ENCODE assay signal across 8 cellular contexts in the genomic region with DNA sequence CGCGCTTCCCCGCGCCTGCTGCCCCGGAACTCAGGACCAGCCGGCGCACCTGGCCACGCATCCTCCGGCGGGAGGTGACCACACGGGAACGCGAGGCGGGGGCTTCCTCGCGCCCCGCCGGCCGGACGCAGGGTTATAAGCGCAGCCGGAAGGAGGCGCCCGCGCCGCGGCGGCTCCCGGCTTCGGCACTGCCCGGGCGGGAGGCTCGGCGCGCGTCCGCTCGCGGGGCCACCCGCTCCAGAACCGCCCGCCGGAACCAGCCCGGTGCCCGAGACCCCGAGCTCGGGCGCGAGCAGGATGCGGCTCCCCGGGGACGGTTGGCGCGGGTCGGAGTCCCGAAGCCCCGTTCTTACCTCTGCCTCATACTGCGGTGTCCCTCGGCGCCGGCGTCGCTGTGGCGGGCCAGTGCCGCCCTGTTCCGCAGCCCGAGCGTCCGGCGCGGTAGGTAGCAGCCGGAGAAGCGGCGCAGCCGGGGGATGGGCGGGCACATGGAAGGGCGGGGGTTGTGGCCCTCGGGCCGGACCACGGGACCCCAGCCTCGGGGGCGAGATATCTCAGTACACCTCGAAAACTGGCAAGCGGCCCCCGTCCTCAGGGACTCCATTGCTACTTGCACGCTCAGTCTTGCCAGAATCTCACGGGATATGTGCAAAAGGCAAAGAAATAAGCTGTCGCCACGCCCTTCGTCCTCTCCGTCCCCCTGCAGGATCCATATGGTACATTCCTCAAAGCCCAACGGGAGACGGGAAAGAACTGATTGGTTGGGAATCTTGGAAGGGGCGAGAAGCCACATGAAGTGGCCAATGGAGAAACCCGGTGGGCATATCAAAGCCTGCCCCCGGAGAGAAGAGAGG. TPM values are rescaled to one million over a fixed set of nuclear protein-coding genes. Genes with fewer than 3 reads are reported as not detected.
DNase-seq lines count a peak whose midpoint lies in the region; ATAC-seq, FAIRE-seq and TF ChIP-seq lines count a peak whose summit lies in the region.

No MANE protein-coding gene starts in this region.

- POLR2A ChIA-PET in activated CD4-positive, alpha-beta T cell treated with anti-CD3 and anti-CD28 coated beads for 36 hours (lab: Charles Lee) = no interaction called here

- peak overlapping the region; percentile 95 for H3K27ac Mint-ChIP-seq in activated CD4-positive, alpha-beta T cell treated with anti-CD3 and anti-CD28 coated beads for 36 hours

- no peak for TF ChIP-seq CTCF in D721Med (IDR thresholded peaks at IDR 0.05; ENCODE audit: insufficient read depth, missing control alignments)

- intact Hi-C loops in activated CD4-positive, alpha-beta T cell treated with anti-CD3 and anti-CD28 coated beads for 36 hours (cut with DNase I, micrococcal nuclease) = loop anchor here in 1 of 2 experiments (1.0 to 5.0 kb wide), 4 partner anchors 76 to 373 kb away; a partner anchor contains a TSS

- peak overlapping the region; percentile 98 for H3K27ac ChIP-seq in cingulate gyrus (ENCODE audit: low read depth, low read length)

- H3K36me3 Mint-ChIP-seq in activated CD4-positive, alpha-beta T cell treated with anti-CD3 and anti-CD28 coated beads for 36 hours (ENCODE audit: low read depth) = no peaks in the 10 kb centered on the region

- CTCF ChIA-PET in activated CD4-positive, alpha-beta T cell treated with anti-CD3 and anti-CD28 coated beads for 36 hours (lab: Charles Lee) = interaction anchor here (0.6 to 1.0 kb wide), 2 partner anchors 22 to 75 kb away, joined by 3 to 7 read pairs; no protein-coding TSS in a partner anchor

- H3K27me3 Mint-ChIP-seq in activated CD4-positive, alpha-beta T cell treated with anti-CD3 and anti-CD28 coated beads for 36 hours = peaks cover 13% of the 10 kb centered on the region

- no peaks in the 10 kb centered on the region for H3K9me3 Mint-ChIP-seq in activated CD4-positive, alpha-beta T cell treated with anti-CD3 and anti-CD28 coated beads for 36 hours (ENCODE audit: low read depth)

- FAIRE-seq in D721Med (lab: Jason Lieb, UNC) = no peak

- DNase-seq in D721Med (ENCODE audit: insufficient read length, low spot score) = peak; percentile 97
- DNase-seq in NCI-H510A treated with DMSO at 0.1 percent for 48 hours (lab: John Stamatoyannopoulos, UW) = peak; percentile 82
- peak; percentile 80 for DNase-seq in activated CD4-positive, alpha-beta T cell treated with anti-CD3 and anti-CD28 coated beads for 36 hours
- peak; percentile 94 for DNase-seq in islet precursor cell
- peak; percentile 94 for DNase-seq in smooth muscle cell of the brain vasculature (ENCODE audit: low read depth, low spot score)

- peak overlapping the region; percentile 88 for H3K4me3 Mint-ChIP-seq in activated CD4-positive, alpha-beta T cell treated with anti-CD3 and anti-CD28 coated beads for 36 hours

- ATAC-seq in HG03378 (IDR thresholded peaks at IDR 0.05; ENCODE audit: unreplicated experiment) (peak; percentile 38), GM21786 (IDR thresholded peaks at IDR 0.05; ENCODE audit: unreplicated experiment) (no peak)
- ATAC-seq in activated CD4-positive, alpha-beta T cell treated with anti-CD3 and anti-CD28 coated beads for 36 hours = peak; percentile 81

- H3K4me1 Mint-ChIP-seq in activated CD4-positive, alpha-beta T cell treated with anti-CD3 and anti-CD28 coated beads for 36 hours = peaks cover 42% of the 10 kb centered on the region

RNA-seq across cellular contexts. Expression of a gene that starts 23.1 kb away (rescaled TPM):
- total RNA-seq in activated CD4-positive, alpha-beta T cell treated with anti-CD3 and anti-CD28 coated beads for 36 hours = 10 to 100 TPM; 21.9 to 22.5 TPM
